Comparison of ENCODE assay signal across 8 cellular contexts in genomic region chr3:196502775-196503181, GRCh38. TPM values are rescaled to one million over a fixed set of nuclear protein-coding genes. Genes with fewer than 3 reads are reported as not detected.
DNase-seq lines count a peak whose midpoint lies in the region; ATAC-seq and TF ChIP-seq lines count a peak whose summit lies in the region.

No MANE protein-coding gene starts in this region.

- H3K4me3 ChIP-seq in ACC112 (ENCODE audit: low read depth, low read length), result peak overlapping the region; percentile 97
- H3K4me3 ChIP-seq in thyroid gland (replicated peaks in 1 of 3), result peak overlapping the region; percentile 37 to 93 (median 49)

- peak; percentile 41 for DNase-seq in SK-MEL-5 (ENCODE audit: low read depth, low spot score)
- peak; percentile 49 for DNase-seq in activated naive CD4-positive, alpha-beta T cell treated with anti-CD3 and anti-CD28 coated beads, Interleukin-2, amount 50 U/mL, for 16 hours
- peak; percentile 38 for DNase-seq in globus pallidus (ENCODE audit: low spot score)
- DNase-seq in nucleus accumbens (lab: John Stamatoyannopoulos, UW), result peak in 29 of 56 donors; percentile 3 to 53 (median 26)
- DNase-seq in thyroid gland, result peak; percentile 51 to 54

- in situ Hi-C loops in SK-MEL-5 (cut with HindIII; ENCODE audit: low pct_unique_long_range_greater_than_20kb, low sequenced_read_pairs), result no loop called here

- peak overlapping the region; percentile 91 for H2AFZ ChIP-seq in ACC112 (ENCODE audit: low read length, unreplicated experiment)

- H3K27me3 ChIP-seq in ACC112 (ENCODE audit: insufficient read depth, low read length) (no peaks in the 10 kb centered on the region), thyroid gland (no peaks in the 10 kb centered on the region)

- no peak for TF ChIP-seq CTCF in thyroid gland (IDR thresholded peaks at IDR 0.05)

- no peaks in the 10 kb centered on the region for H3K36me3 ChIP-seq in ACC112 (ENCODE audit: insufficient read depth, low read length)
- no peaks in the 10 kb centered on the region for H3K36me3 ChIP-seq in thyroid gland

- intact Hi-C loops in thyroid gland (cut with DNase I), result no loop called here

- no peak for TF ChIP-seq POLR2A in thyroid gland (IDR thresholded peaks at IDR 0.05)

- peak; percentile 1 for ATAC-seq in GM18517 (IDR thresholded peaks at IDR 0.05; ENCODE audit: unreplicated experiment)
- ATAC-seq in HG03520 (IDR thresholded peaks at IDR 0.05; ENCODE audit: unreplicated experiment), result peak; percentile 8

- peaks cover 55% of the 10 kb centered on the region for H3K79me2 ChIP-seq in ACC112 (ENCODE audit: control insufficient read depth, insufficient read depth, low read length, unreplicated experiment)

- H3K4me1 ChIP-seq in ACC112 (ENCODE audit: control insufficient read depth, insufficient read depth, low read length, unreplicated experiment) (peaks cover 15% of the 10 kb centered on the region), thyroid gland (peaks cover 6 to 10% of the 10 kb centered on the region in 2 donors)

- no peaks in the 10 kb centered on the region for H3K9me3 ChIP-seq in thyroid gland

- 0 to 1% methylated on average over 26 of the region's 26 CpGs for WGBS in thyroid gland, 2 donors

- peak overlapping the region; percentile 91 for H3K27ac ChIP-seq in ACC112 (ENCODE audit: low read depth, low read length)
- H3K27ac ChIP-seq in thyroid gland, result peak overlapping the region; percentile 69 to 97 (median 85)

RNA-seq across cellular contexts. Expression of gene RNF168, which starts 0.8 kb away (rescaled TPM):
- total RNA-seq in SK-MEL-5 (2014; rRNA removed; shearing (Covaris generic)), result 7.1 and 7.7 TPM in 2 replicates
- 3.3 and 5.0 TPM in 2 replicates for polyA plus RNA-seq in SK-MEL-5 (2015; cell fraction: cytosol; rRNA removed)
- 5.4 and 7.7 TPM in 2 replicates for polyA plus RNA-seq in SK-MEL-5 (2015; cell fraction: nucleus; rRNA removed)
- total RNA-seq in thyroid gland, result 10 to 100 TPM; 14.7 to 21.3 (median 17.9) TPM

RNA-seq across cellular contexts. Expression of gene SMCO1, which starts 12.4 kb away (rescaled TPM):
- not detected in 2 replicates for total RNA-seq in SK-MEL-5 (2014; rRNA removed; shearing (Covaris generic))
- polyA plus RNA-seq in SK-MEL-5 (2015; cell fraction: cytosol; rRNA removed), result not detected in 2 replicates
- not detected in 2 replicates for polyA plus RNA-seq in SK-MEL-5 (2015; cell fraction: nucleus; rRNA removed)
- total RNA-seq in thyroid gland, result not detected

Comparison
In these comparisons a context has a peak if more than half of its experiments do, and no peak if none do; other contexts are left out.
1. Peak in every context shown above with its lines: DNase-seq, ATAC-seq, H3K4me3 ChIP-seq and H3K27ac ChIP-seq.